In genomic region chr12:10554228-10554970, GRCh38 we compare ENCODE assay signal across 18 cellular contexts. TPM values are rescaled to one million over a fixed set of nuclear protein-coding genes. Genes with fewer than 3 reads are reported as not detected.
DNase-seq lines count a peak whose midpoint lies in the region; ATAC-seq, FAIRE-seq and TF ChIP-seq lines count a peak whose summit lies in the region.
"Had no signal": no experiment of that assay in that cellular context is flagged by ENCODE, and none has a peak within 500 bp of the region (broad histone marks: within the 10 kb centered on the region; RNA-seq: fewer than 3 reads in every experiment).

No MANE protein-coding gene starts in this region.

- POLR2A ChIA-PET in naive thymus-derived CD4-positive, alpha-beta T cell (lab: Charles Lee), result interaction anchor here (0.6 kb wide), 1 partner anchor 32 kb away, joined by 3 read pairs; no protein-coding TSS in a partner anchor

- no peaks in the 10 kb centered on the region for H3K27me3 ChIP-seq in naive thymus-derived CD4-positive, alpha-beta T cell (ENCODE audit: control insufficient read depth in 2 of 2, insufficient read depth in 2 of 2, low read length in 2 of 2)
- H3K27me3 ChIP-seq: ascending aorta, tibial artery had no signal

- H3K4me3 Mint-ChIP-seq in activated naive CD4-positive, alpha-beta T cell treated with anti-CD3 and anti-CD28 coated beads, Interleukin-2, amount 50 U/mL, for 24 hours, result no peak overlapping the region
- H3K4me3 Mint-ChIP-seq in activated naive CD4-positive, alpha-beta T cell treated with anti-CD3 and anti-CD28 coated beads for 36 hours, result no peak overlapping the region
- peak overlapping the region in 6 of 10 donors; percentile 23 to 88 (median 68) for H3K4me3 Mint-ChIP-seq in naive thymus-derived CD4-positive, alpha-beta T cell
- H3K4me3 Mint-ChIP-seq: nephron had no signal

- peaks cover 0 to 44% of the 10 kb centered on the region in 2 donors for H3K4me1 ChIP-seq in naive thymus-derived CD4-positive, alpha-beta T cell (ENCODE audit: control insufficient read depth in 2 of 2, insufficient read depth in 2 of 2, low read length in 2 of 2)
- H3K4me1 ChIP-seq: ascending aorta, psoas muscle, tibial artery had no signal

- no peak for FAIRE-seq in D721Med (lab: Jason Lieb, UNC)
- FAIRE-seq: H54, TTC549 had no signal

- DNase-seq in activated naive CD4-positive, alpha-beta T cell treated with anti-CD3 and anti-CD28 coated beads for 36 hours, result no peak
- DNase-seq in activated naive CD8-positive, alpha-beta T cell treated with anti-CD3 and anti-CD28 coated beads, Interleukin-2, amount 50 U/mL, for 16 hours (ENCODE audit: low read depth, low spot score), result peak; percentile 11
- DNase-seq in naive thymus-derived CD4-positive, alpha-beta T cell, result peak in 6 of 9 donors; percentile 14 to 38 (median 20)
- DNase-seq in kidney glomerular epithelial cell (lab: John Stamatoyannopoulos, UW), result no peak
- no peak for DNase-seq in D721Med (ENCODE audit: insufficient read length, low spot score)
- DNase-seq: activated CD4-positive, alpha-beta T cell treated with anti-CD3 and anti-CD28 coated beads for 36 hours; islet precursor cell; NCI-H187 treated with DMSO at 0.1 percent for 48 hours; NCI-H446; psoas muscle; tibial artery had no signal

- peaks cover 10% of the 10 kb centered on the region for H3K4me1 Mint-ChIP-seq in activated naive CD4-positive, alpha-beta T cell treated with anti-CD3 and anti-CD28 coated beads, Interleukin-2, amount 50 U/mL, for 24 hours
- H3K4me1 Mint-ChIP-seq in activated naive CD4-positive, alpha-beta T cell treated with anti-CD3 and anti-CD28 coated beads for 36 hours (ENCODE audit: low read depth), result peaks cover 5% of the 10 kb centered on the region
- peaks cover 0 to 33% (median 18%) of the 10 kb centered on the region in 7 donors for H3K4me1 Mint-ChIP-seq in naive thymus-derived CD4-positive, alpha-beta T cell
- H3K4me1 Mint-ChIP-seq: nephron had no signal

- peaks cover 2% of the 10 kb centered on the region for H3K36me3 Mint-ChIP-seq in activated naive CD4-positive, alpha-beta T cell treated with anti-CD3 and anti-CD28 coated beads, Interleukin-2, amount 50 U/mL, for 24 hours
- H3K36me3 Mint-ChIP-seq in activated naive CD4-positive, alpha-beta T cell treated with anti-CD3 and anti-CD28 coated beads for 36 hours (ENCODE audit: low read depth), result no peaks in the 10 kb centered on the region
- peaks cover 0 to 2% (median 0%) of the 10 kb centered on the region in 5 donors for H3K36me3 Mint-ChIP-seq in naive thymus-derived CD4-positive, alpha-beta T cell

- H3K27ac ChIP-seq in naive thymus-derived CD4-positive, alpha-beta T cell (ENCODE audit: low read depth, low read length), result no peak overlapping the region
- H3K27ac ChIP-seq: ascending aorta, psoas muscle, tibial artery had no signal

- CTCF ChIA-PET in activated naive CD4-positive, alpha-beta T cell treated with anti-CD3 and anti-CD28 coated beads for 36 hours (lab: Charles Lee), result interaction anchor here (1.1 kb wide), 1 partner anchor 318 kb away, joined by 3 read pairs; no protein-coding TSS in a partner anchor
- CTCF ChIA-PET in naive thymus-derived CD4-positive, alpha-beta T cell (lab: Charles Lee), result interaction anchor here (0.6 kb wide), 1 partner anchor 415 kb away, joined by 3 read pairs; no protein-coding TSS in a partner anchor

- no peaks in the 10 kb centered on the region for H3K36me3 ChIP-seq in naive thymus-derived CD4-positive, alpha-beta T cell (ENCODE audit: control insufficient read depth in 2 of 3, insufficient read depth in 3 of 3, low read length in 3 of 3)
- H3K36me3 ChIP-seq: ascending aorta, tibial artery had no signal

- H3K4me3 ChIP-seq in naive thymus-derived CD4-positive, alpha-beta T cell (ENCODE audit: low read length), result peak overlapping the region; percentile 23
- H3K4me3 ChIP-seq: ascending aorta, psoas muscle, tibial artery had no signal

- peak; percentile 64 for ATAC-seq in naive thymus-derived CD4-positive, alpha-beta T cell
- ATAC-seq in GM18519 (IDR thresholded peaks at IDR 0.05; ENCODE audit: low FRiP score, unreplicated experiment), result no peak
- no peak for ATAC-seq in GM18858 (IDR thresholded peaks at IDR 0.05; ENCODE audit: unreplicated experiment)
- ATAC-seq: activated CD4-positive, alpha-beta T cell treated with anti-CD3 and anti-CD28 coated beads for 36 hours; psoas muscle had no signal

- H3K27me3 Mint-ChIP-seq in activated naive CD4-positive, alpha-beta T cell treated with anti-CD3 and anti-CD28 coated beads, Interleukin-2, amount 50 U/mL, for 24 hours, result no peaks in the 10 kb centered on the region
- no peaks in the 10 kb centered on the region for H3K27me3 Mint-ChIP-seq in activated naive CD4-positive, alpha-beta T cell treated with anti-CD3 and anti-CD28 coated beads for 36 hours (ENCODE audit: low read depth)
- peaks cover 6 to 12% (median 9%) of the 10 kb centered on the region in 5 donors for H3K27me3 Mint-ChIP-seq in naive thymus-derived CD4-positive, alpha-beta T cell

- H3K9me3 ChIP-seq in naive thymus-derived CD4-positive, alpha-beta T cell (ENCODE audit: control insufficient read depth in 2 of 3, low read length in 3 of 3), result no peaks in the 10 kb centered on the region
- H3K9me3 ChIP-seq: ascending aorta, psoas muscle, tibial artery had no signal

- no peak for TF ChIP-seq CTCF in D721Med (IDR thresholded peaks at IDR 0.05; ENCODE audit: insufficient read depth, missing control alignments)

- peak overlapping the region; percentile 39 for H3K27ac Mint-ChIP-seq in activated naive CD4-positive, alpha-beta T cell treated with anti-CD3 and anti-CD28 coated beads, Interleukin-2, amount 50 U/mL, for 24 hours
- H3K27ac Mint-ChIP-seq in activated naive CD4-positive, alpha-beta T cell treated with anti-CD3 and anti-CD28 coated beads for 36 hours, result no peak overlapping the region
- H3K27ac Mint-ChIP-seq in naive thymus-derived CD4-positive, alpha-beta T cell, result peak overlapping the region in 7 of 9 donors; percentile 44 to 85 (median 64)
- H3K27ac Mint-ChIP-seq: activated CD4-positive, alpha-beta T cell treated with anti-CD3 and anti-CD28 coated beads for 36 hours; nephron had no signal

- no peaks in the 10 kb centered on the region for H3K9me3 Mint-ChIP-seq in activated naive CD4-positive, alpha-beta T cell treated with anti-CD3 and anti-CD28 coated beads, Interleukin-2, amount 50 U/mL, for 24 hours
- no peaks in the 10 kb centered on the region for H3K9me3 Mint-ChIP-seq in activated naive CD4-positive, alpha-beta T cell treated with anti-CD3 and anti-CD28 coated beads for 36 hours
- H3K9me3 Mint-ChIP-seq in naive thymus-derived CD4-positive, alpha-beta T cell, result peaks cover 0 to 8% (median 2%) of the 10 kb centered on the region in 11 donors
- H3K9me3 Mint-ChIP-seq: nephron had no signal

- intact Hi-C loops in activated naive CD4-positive, alpha-beta T cell treated with anti-CD3 and anti-CD28 coated beads for 36 hours (cut with micrococcal nuclease), result no loop called here
- intact Hi-C loops in naive thymus-derived CD4-positive, alpha-beta T cell (cut with micrococcal nuclease), result no loop called here

RNA-seq across cellular contexts. Expression of gene EIF2S3B, which starts 48.7 kb away (rescaled TPM):
- 1 to 10 TPM; 2.1 to 3.1 TPM for total RNA-seq in activated naive CD4-positive, alpha-beta T cell treated with anti-CD3 and anti-CD28 coated beads for 36 hours
- total RNA-seq in naive thymus-derived CD4-positive, alpha-beta T cell, result 1 to 10 TPM in 2 of 5 experiments, under 1 TPM in 2, not detected in 1; 0.37 to 2.0 (median 1.3) TPM
- 1 to 10 TPM in 1 of 2 donors, under 1 TPM in 1; 0.27 to 1.5 TPM for polyA plus RNA-seq in naive thymus-derived CD4-positive, alpha-beta T cell
- total RNA-seq: ascending aorta had no signal

RNA-seq across cellular contexts. Expression of gene MAGOHB, which starts 59.0 kb away (rescaled TPM):
- total RNA-seq in activated naive CD4-positive, alpha-beta T cell treated with anti-CD3 and anti-CD28 coated beads for 36 hours, result 10 to 100 TPM; 58.8 to 61.1 TPM
- 10 to 100 TPM; 12.1 to 43.1 (median 24.8) TPM for total RNA-seq in naive thymus-derived CD4-positive, alpha-beta T cell
- 10 to 100 TPM; 26.0 to 61.6 TPM for polyA plus RNA-seq in naive thymus-derived CD4-positive, alpha-beta T cell

Comparison
In these comparisons a context has a peak if more than half of its experiments do, and no peak if none do; other contexts are left out.
1. H3K4me3 Mint-ChIP-seq: peak in naive thymus-derived CD4-positive, alpha-beta T cell (6 of 10); none in activated naive CD4-positive, alpha-beta T cell treated with anti-CD3 and anti-CD28 coated beads, Interleukin-2, amount 50 U/mL, for 24 hours (single experiment) and activated naive CD4-positive, alpha-beta T cell treated with anti-CD3 and anti-CD28 coated beads for 36 hours (single experiment).
2. DNase-seq: peak in activated naive CD8-positive, alpha-beta T cell treated with anti-CD3 and anti-CD28 coated beads, Interleukin-2, amount 50 U/mL, for 16 hours (single experiment) and naive thymus-derived CD4-positive, alpha-beta T cell (6 of 9); none in activated naive CD4-positive, alpha-beta T cell treated with anti-CD3 and anti-CD28 coated beads for 36 hours (single experiment), kidney glomerular epithelial cell (single experiment) and D721Med (single experiment).